ENCODE assay signal across 8 cellular contexts in genomic region chr3:196502775-196503181, GRCh38. TPM values are rescaled to one million over a fixed set of nuclear protein-coding genes. Genes with fewer than 3 reads are reported as not detected.
DNase-seq lines count a peak whose midpoint lies in the region; ATAC-seq, FAIRE-seq and TF ChIP-seq lines count a peak whose summit lies in the region.

No MANE protein-coding gene starts in this region.

- peak overlapping the region; percentile 92 for H2BK5ac ChIP-seq in H1 (ENCODE audit: low read depth, low read length)
- peak overlapping the region; percentile 77 for H2BK5ac ChIP-seq in mesenchymal stem cell (ENCODE audit: low read depth, low read length, poor library complexity, severe bottlenecking)

- H3K23me2 ChIP-seq in H1 (ENCODE audit: low read depth, low read length), result peaks cover 14% of the 10 kb centered on the region

- DNase-seq in NCI-H446 treated with DMSO at 0.1 percent for 48 hours (lab: John Stamatoyannopoulos, UW), result peak; percentile 38
- DNase-seq in activated CD8-positive, alpha-beta memory T cell treated with anti-CD3 and anti-CD28 coated beads for 48 hours (ENCODE audit: low read depth in 2 of 3, low spot score in 2 of 3), result peak in 2 of 3 experiments; percentile 23 to 31
- DNase-seq in H1 (ENCODE audit: low read depth in 1 of 2, low spot score in 2 of 2), result no peak
- DNase-seq in mesenchymal stem cell, result peak; percentile 89
- peak; percentile 22 for DNase-seq in stimulated activated CD8-positive, alpha-beta memory T cell treated with anti-CD3 and anti-CD28 coated beads, Interleukin-12 subunit alpha, Interleukin-12 subunit beta, amount 100 ng/mL, for 4 hours (ENCODE audit: low read depth)

- H3K4me2 ChIP-seq in H1 (ENCODE audit: insufficient read depth in 1 of 2, low read depth in 2 of 2, low read length in 2 of 2) (peak overlapping the region; percentile 89 to 91), mesenchymal stem cell (ENCODE audit: low read length, poor library complexity, severe bottlenecking) (peak overlapping the region; percentile 93)

- no peak for TF ChIP-seq POLR2A in H1 (IDR thresholded peaks at IDR 0.05; ENCODE audit: control extremely low read depth in 1 of 2, low read depth in 2 of 2, low read length in 2 of 2)

- TF ChIP-seq CTCF in H1 (IDR thresholded peaks at IDR 0.05; ENCODE audit: control extremely low read depth in 1 of 3, insufficient read depth in 1 of 3, low read depth in 1 of 3, low read length in 3 of 3), result no peak

- H3K4me3 ChIP-seq in GM08714 (ENCODE audit: low read length), result peak overlapping the region; percentile 93
- peak overlapping the region; percentile 92 to 99 (median 98) for H3K4me3 ChIP-seq in H1 (ENCODE audit: extremely low read depth in 1 of 4, insufficient read depth in 2 of 4, low read depth in 3 of 4, low read length in 4 of 4)
- peak overlapping the region; percentile 88 to 89 for H3K4me3 ChIP-seq in mesenchymal stem cell (ENCODE audit: insufficient read depth in 1 of 2, low read depth in 1 of 2, low read length in 2 of 2)

- H3K79me1 ChIP-seq in H1 (ENCODE audit: low read depth, low read length) (peaks cover 7% of the 10 kb centered on the region; the same call in 1 of the 2 replicates), mesenchymal stem cell (replicated peaks; ENCODE audit: low read length, poor library complexity, severe bottlenecking) (no peaks in the 10 kb centered on the region)

- no peak for TF ChIP-seq RAD21 in H1 (IDR thresholded peaks at IDR 0.05 in 1 of 2, conservative IDR thresholded peaks at IDR 0.05 in 1 of 2; ENCODE audit: low read depth in 2 of 2, low read length in 2 of 2)

- H3K14ac ChIP-seq in H1 (ENCODE audit: insufficient read length), result peak overlapping the region; percentile 72
- peak overlapping the region in 1 of 2 experiments; percentile 100 for H3K14ac ChIP-seq in mesenchymal stem cell (ENCODE audit: low read length in 2 of 2)

- H2BK12ac ChIP-seq in H1 (ENCODE audit: low read depth, low read length), result peak overlapping the region; percentile 88
- peak overlapping the region; percentile 77 to 86 for H2BK12ac ChIP-seq in mesenchymal stem cell (ENCODE audit: low read length in 2 of 2)

- peaks cover 2 to 8% of the 10 kb centered on the region in 2 experiments for H4K20me1 ChIP-seq in H1 (replicated peaks in 1 of 2; ENCODE audit: control insufficient read depth in 1 of 2, insufficient read depth in 2 of 2, low read length in 2 of 2)

- CTCF ChIA-PET in H1 (lab: Charles Lee; ENCODE audit: partially characterized antibody), result interaction anchor here (0.6 kb wide), 1 partner anchor 312 kb away, joined by 3 read pairs; no protein-coding TSS in a partner anchor

- H3K9ac ChIP-seq in H1 (replicated peaks in 1 of 4; ENCODE audit: extremely low read depth in 1 of 4, low read depth in 3 of 4, low read length in 3 of 4), result peak overlapping the region; percentile 61 to 93 (median 77)
- peak overlapping the region; percentile 95 for H3K9ac ChIP-seq in mesenchymal stem cell (ENCODE audit: low read length)

- ATAC-seq in HG02798 (IDR thresholded peaks at IDR 0.05; ENCODE audit: poor library complexity, unreplicated experiment) (peak; percentile 1), HG03097 (IDR thresholded peaks at IDR 0.05; ENCODE audit: low FRiP score, unreplicated experiment) (no peak)

- H3K4me1 ChIP-seq in H1 (replicated peaks in 1 of 4; ENCODE audit: control insufficient read depth in 3 of 4, insufficient read depth in 4 of 4, low read length in 3 of 4), result peaks cover 0 to 7% (median 3%) of the 10 kb centered on the region in 4 experiments; a peak in 5 of 7 replicates
- H3K4me1 ChIP-seq in mesenchymal stem cell (ENCODE audit: control insufficient read depth, insufficient read depth, low read depth, low read length), result peaks cover 2% of the 10 kb centered on the region

- H3K27ac ChIP-seq in H1 (ENCODE audit: low read depth, low read length) (peak overlapping the region; percentile 61; the same call in 1 of the 2 replicates), mesenchymal stem cell (ENCODE audit: low read length, poor library complexity, severe bottlenecking) (peak overlapping the region; percentile 85)

- H3K9me3 ChIP-seq in H1 (ENCODE audit: insufficient read depth in 2 of 2, low read depth in 1 of 2, low read length in 1 of 2) (no peaks in the 10 kb centered on the region), mesenchymal stem cell (ENCODE audit: control insufficient read depth, low read length) (no peaks in the 10 kb centered on the region)

- H2BK15ac ChIP-seq in H1 (ENCODE audit: low read length) (no peak overlapping the region), mesenchymal stem cell (ENCODE audit: low read depth, poor library complexity, severe bottlenecking) (peak overlapping the region; percentile 52)

- H3K18ac ChIP-seq in H1 (ENCODE audit: extremely low read depth, low read length) (0 out of 2 replicates have a peak overlapping the region, but pooled peaks have one; percentile 41), mesenchymal stem cell (ENCODE audit: low read depth in 1 of 2, low read length in 2 of 2) (peak overlapping the region; percentile 79 to 97)

- WGBS in H1 (ENCODE audit: extremely low coverage in 1 of 2, insufficient coverage in 1 of 2, insufficient read length in 1 of 2, insufficient replicate concordance in 2 of 2, low coverage in 1 of 2, low lambda C conversion rate in 2 of 2, missing lambda C conversion rate in 1 of 2), 2 experiments, result 1% methylated on average over 26 of the region's 26 CpGs; no CpG with 5 or more reads in 1 of the 2 experiments
- under 1% methylated on average over 26 of the region's 26 CpGs for WGBS in mesenchymal stem cell

- H4K5ac ChIP-seq in H1 (ENCODE audit: insufficient read length, low read depth, low read length), result no peak overlapping the region

- no peak overlapping the region for H2BK20ac ChIP-seq in H1 (ENCODE audit: low read length)

- peak overlapping the region; percentile 57 for H2BK120ac ChIP-seq in H1 (replicated peaks; ENCODE audit: low read depth, low read length)
- peak overlapping the region; percentile 34 for H2BK120ac ChIP-seq in mesenchymal stem cell (ENCODE audit: low read depth, low read length)

- H3K23ac ChIP-seq in H1 (ENCODE audit: insufficient read length) (peak overlapping the region; percentile 77), mesenchymal stem cell (ENCODE audit: low read length in 2 of 2) (peak overlapping the region; percentile 90 to 99)

- H3K56ac ChIP-seq in H1 (replicated peaks; ENCODE audit: insufficient read length, low read depth, low read length), result peak overlapping the region; percentile 83

- H3K36me3 ChIP-seq in H1 (ENCODE audit: control insufficient read depth in 2 of 4, insufficient read depth in 4 of 4, low read length in 3 of 4), result 0 out of 8 replicates have a peak, but pooled peaks cover 0 to 2% (median 0%) of the 10 kb centered on the region in 4 experiments
- H3K36me3 ChIP-seq in mesenchymal stem cell (ENCODE audit: control insufficient read depth in 1 of 2, insufficient read depth in 2 of 2, low read depth in 1 of 2, low read length in 2 of 2), result peaks cover 0 to 6% of the 10 kb centered on the region in 2 experiments

- FAIRE-seq in H1 (lab: Jason Lieb, UNC), result no peak

- 0 out of 2 replicates have a peak overlapping the region, but pooled peaks have one; percentile 94 for H2AK5ac ChIP-seq in H1 (ENCODE audit: low read depth, low read length)
- H2AK5ac ChIP-seq in mesenchymal stem cell (ENCODE audit: low read length, severe bottlenecking), result no peak overlapping the region

- POLR2A ChIA-PET in H1 (lab: Charles Lee; ENCODE audit: partially characterized antibody), result interaction anchor here (2.3 kb wide), 1 partner anchor 15 kb away, joined by 7 read pairs; no protein-coding TSS in a partner anchor

- peaks cover 38 to 53% of the 10 kb centered on the region in 2 experiments for H3K79me2 ChIP-seq in H1 (ENCODE audit: control insufficient read depth in 1 of 2, insufficient read depth in 2 of 2, low read length in 2 of 2)

- H2AFZ ChIP-seq in H1 (ENCODE audit: low read length) (no peak overlapping the region; the same call in 1 of the 2 replicates), mesenchymal stem cell (ENCODE audit: low read depth, low read length) (no peak overlapping the region)

- H4K8ac ChIP-seq in H1 (ENCODE audit: extremely low read depth, insufficient read depth, low read length), result no peak overlapping the region; the same call in 1 of the 2 replicates
- H4K8ac ChIP-seq in mesenchymal stem cell (ENCODE audit: low read length), result peak overlapping the region; percentile 85

- TF ChIP-seq EP300 in H1 (IDR thresholded peaks at IDR 0.05; ENCODE audit: borderline replicate concordance in 1 of 2, low read depth in 2 of 2, low read length in 2 of 2), result no peak

- H4K91ac ChIP-seq in H1 (replicated peaks; ENCODE audit: insufficient read length, low read length), result peak overlapping the region; percentile 85
- peak overlapping the region; percentile 90 for H4K91ac ChIP-seq in mesenchymal stem cell (ENCODE audit: low read length)

- H3K4ac ChIP-seq in H1 (replicated peaks; ENCODE audit: insufficient read length, low read depth, low read length), result peak overlapping the region; percentile 47
- H3K4ac ChIP-seq in mesenchymal stem cell (ENCODE audit: low read depth in 1 of 2, low read length in 2 of 2), result peak overlapping the region; percentile 91 to 98

- H3K27me3 ChIP-seq in H1 (replicated peaks in 1 of 4; ENCODE audit: control insufficient read depth in 3 of 4, extremely low read depth in 1 of 4, insufficient read depth in 3 of 4, low read length in 3 of 4) (no peaks in the 10 kb centered on the region), mesenchymal stem cell (ENCODE audit: control insufficient read depth in 1 of 2, insufficient read depth in 1 of 2, low read length in 2 of 2) (no peaks in the 10 kb centered on the region)

RNA-seq across cellular contexts. Expression of gene RNF168, which starts 0.8 kb away (rescaled TPM):
- total RNA-seq in H1 (2021; fragmentation: NEBNext Ultra II Directional; extraction: Animal tissue kit (Norgen Biotek cat#: 25700)), result 62.9 and 63.5 TPM in 2 replicates
- 6.3 and 8.1 TPM in 2 replicates for polyA plus RNA-seq in H1 (2011; rRNA removed)
- polyA plus RNA-seq in H1 (2011; cell fraction: cytosol; rRNA removed), result 7.7 TPM
- polyA plus RNA-seq in H1 (2011; cell fraction: nucleus; rRNA removed), result 9.6 TPM
- polyA plus RNA-seq in H1 (2012, experiment 1 of 2), result 24.8 to 26.5 TPM (median 25.8 TPM) in 4 replicates
- polyA plus RNA-seq in H1 (2012, experiment 2 of 2), result 1.9 TPM
- 25.1 TPM for polyA plus RNA-seq in H1 (2013, experiment 1 of 2)
- polyA plus RNA-seq in H1 (2013, experiment 2 of 2), result 25.2 TPM
- polyA minus RNA-seq in H1 (2011; rRNA and poly(A)+ RNA removed), result 45.5 and 52.6 TPM in 2 replicates
- polyA minus RNA-seq in H1 (2011; cell fraction: cytosol; rRNA and poly(A)+ RNA removed), result 35.6 TPM
- 24.6 TPM for polyA minus RNA-seq in H1 (2011; cell fraction: nucleus; rRNA and poly(A)+ RNA removed)
- polyA plus RNA-seq in mesenchymal stem cell (2013, experiment 1 of 2), result 14.6 TPM
- 14.1 TPM for polyA plus RNA-seq in mesenchymal stem cell (2013, experiment 2 of 2)

RNA-seq across cellular contexts. Expression of gene SMCO1, which starts 12.4 kb away (rescaled TPM):
- total RNA-seq in H1 (2021; fragmentation: NEBNext Ultra II Directional; extraction: Animal tissue kit (Norgen Biotek cat#: 25700)), result not detected in 2 replicates
- polyA plus RNA-seq in H1 (2011; rRNA removed), result 0.03 TPM in 1 of 2 replicates, not detected in the other
- not detected for polyA plus RNA-seq in H1 (2011; cell fraction: cytosol; rRNA removed)
- 0.10 TPM for polyA plus RNA-seq in H1 (2011; cell fraction: nucleus; rRNA removed)
- polyA plus RNA-seq in H1 (2012, experiment 1 of 2), result not detected in 4 replicates
- not detected for polyA plus RNA-seq in H1 (2012, experiment 2 of 2)
- not detected for polyA plus RNA-seq in H1 (2013, experiment 1 of 2)
- not detected for polyA plus RNA-seq in H1 (2013, experiment 2 of 2)
- not detected in 2 replicates for polyA minus RNA-seq in H1 (2011; rRNA and poly(A)+ RNA removed)
- not detected for polyA minus RNA-seq in H1 (2011; cell fraction: cytosol; rRNA and poly(A)+ RNA removed)
- not detected for polyA minus RNA-seq in H1 (2011; cell fraction: nucleus; rRNA and poly(A)+ RNA removed)
- polyA plus RNA-seq in mesenchymal stem cell (2013, experiment 1 of 2), result not detected
- polyA plus RNA-seq in mesenchymal stem cell (2013, experiment 2 of 2), result not detected

Comparison
In these comparisons a context has a peak if more than half of its experiments do, and no peak if none do; other contexts are left out.
1. DNase-seq: peak in NCI-H446 treated with DMSO at 0.1 percent for 48 hours (single experiment), activated CD8-positive, alpha-beta memory T cell treated with anti-CD3 and anti-CD28 coated beads for 48 hours (2 of 3), mesenchymal stem cell (single experiment) and stimulated activated CD8-positive, alpha-beta memory T cell treated with anti-CD3 and anti-CD28 coated beads, Interleukin-12 subunit alpha, Interleukin-12 subunit beta, amount 100 ng/mL, for 4 hours (single experiment); none in H1 (0 of 2).
2. Peak in every context shown above with its lines, with median percentiles within 50 percentile points of each other: H3K4me3 ChIP-seq.